Comparison of ENCODE assay signal across 12 cellular contexts in the genomic region with DNA sequence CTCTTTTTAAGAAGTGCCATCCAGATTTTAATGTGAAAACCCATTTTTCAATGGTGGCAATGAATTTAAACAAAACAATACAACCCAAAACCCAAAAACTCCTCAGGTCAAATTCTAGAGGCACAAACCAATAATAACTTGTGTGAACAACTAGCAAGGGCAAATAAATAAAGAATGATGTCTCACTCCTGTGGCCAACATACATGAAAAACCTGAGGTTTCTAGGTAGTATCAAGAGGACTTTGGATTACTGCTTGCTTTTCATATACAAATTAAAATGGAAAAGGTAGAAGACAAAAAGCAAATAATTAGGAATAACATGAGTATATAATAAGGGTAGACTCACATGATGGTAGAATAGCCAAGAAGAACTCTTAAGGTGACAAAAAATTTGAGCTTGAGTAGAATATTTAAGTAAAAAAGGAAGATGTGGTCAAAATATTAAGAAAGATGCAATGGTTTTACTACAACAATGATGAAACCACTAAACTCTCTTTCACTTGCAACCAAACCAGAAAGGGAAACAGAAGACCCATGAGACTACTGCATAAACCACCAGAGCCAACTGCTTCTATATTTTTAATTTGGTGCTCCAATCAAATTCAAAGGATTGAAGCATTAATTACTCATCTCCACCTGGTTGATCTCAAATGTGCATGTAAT. TPM values are rescaled to one million over a fixed set of nuclear protein-coding genes. Genes with fewer than 3 reads are reported as not detected.
DNase-seq lines count a peak whose midpoint lies in the region; ATAC-seq and TF ChIP-seq lines count a peak whose summit lies in the region.
"Had no signal": no experiment of that assay in that cellular context is flagged by ENCODE, and none has a peak within 500 bp of the region (broad histone marks: within the 10 kb centered on the region; RNA-seq: fewer than 3 reads in every experiment).

No MANE protein-coding gene starts in this region.

- no peaks in the 10 kb centered on the region for H3K27me3 ChIP-seq in transverse colon
- no peaks in the 10 kb centered on the region for H3K27me3 ChIP-seq in CD4-positive, alpha-beta memory T cell (ENCODE audit: insufficient read depth, low read length)
- H3K27me3 ChIP-seq: gastrocnemius medialis had no signal

- ATAC-seq in GM18519 (IDR thresholded peaks at IDR 0.05; ENCODE audit: low FRiP score, unreplicated experiment) = peak; percentile 75
- peak; percentile 92 for ATAC-seq in GM21619 (IDR thresholded peaks at IDR 0.05; ENCODE audit: unreplicated experiment)
- peak; percentile 81 for ATAC-seq in HG03439 (IDR thresholded peaks at IDR 0.05; ENCODE audit: unreplicated experiment)
- ATAC-seq in activated T-helper 17 cell treated with anti-CD3 and anti-CD28 coated beads, Interleukin-2, amount 50 U/mL, for 72 hours (replicated peaks) = peak; percentile 53
- ATAC-seq: gastrocnemius medialis; naive thymus-derived CD8-positive, alpha-beta T cell had no signal

- TF ChIP-seq CTCF in transverse colon (IDR thresholded peaks at IDR 0.05) (no peak), coronary artery (IDR thresholded peaks at IDR 0.05) (no peak)

- H3K4me3 Mint-ChIP-seq in activated T-helper 17 cell treated with anti-CD3 and anti-CD28 coated beads, Interleukin-2, amount 50 U/mL, for 72 hours = no peak overlapping the region
- no peak overlapping the region for H3K4me3 Mint-ChIP-seq in CD4-positive, alpha-beta memory T cell
- H3K4me3 Mint-ChIP-seq: naive thymus-derived CD8-positive, alpha-beta T cell had no signal

- TF ChIP-seq EP300 in transverse colon (IDR thresholded peaks at IDR 0.05; ENCODE audit: low read depth) = no peak

- POLR2A ChIA-PET in CD4-positive, alpha-beta memory T cell (lab: Charles Lee; ENCODE audit: partially characterized antibody) = no interaction called here

- TF ChIP-seq POLR2A in transverse colon (IDR thresholded peaks at IDR 0.05) = no peak

- no peaks in the 10 kb centered on the region for H3K9me3 Mint-ChIP-seq in activated T-helper 17 cell treated with anti-CD3 and anti-CD28 coated beads, Interleukin-2, amount 50 U/mL, for 72 hours
- no peaks in the 10 kb centered on the region for H3K9me3 Mint-ChIP-seq in CD4-positive, alpha-beta memory T cell
- H3K9me3 Mint-ChIP-seq: naive thymus-derived CD8-positive, alpha-beta T cell had no signal

- H3K27ac ChIP-seq in transverse colon (no peak overlapping the region), coronary artery (no peak overlapping the region)
- no peak overlapping the region for H3K27ac ChIP-seq in CD4-positive, alpha-beta memory T cell (ENCODE audit: low read depth, low read length)
- H3K27ac ChIP-seq: gastrocnemius medialis had no signal

- H3K4me1 Mint-ChIP-seq in activated T-helper 17 cell treated with anti-CD3 and anti-CD28 coated beads, Interleukin-2, amount 50 U/mL, for 72 hours = peaks cover 10% of the 10 kb centered on the region
- peaks cover 4 to 10% (median 8%) of the 10 kb centered on the region in 4 donors for H3K4me1 Mint-ChIP-seq in CD4-positive, alpha-beta memory T cell

- peaks cover 90% of the 10 kb centered on the region for H3K36me3 Mint-ChIP-seq in activated T-helper 17 cell treated with anti-CD3 and anti-CD28 coated beads, Interleukin-2, amount 50 U/mL, for 72 hours (ENCODE audit: low read depth)
- H3K36me3 Mint-ChIP-seq in CD4-positive, alpha-beta memory T cell = peaks cover 39 to 52% of the 10 kb centered on the region in 2 donors

- CTCF ChIA-PET in CD4-positive, alpha-beta memory T cell (lab: Charles Lee; ENCODE audit: partially characterized antibody) = no interaction called here

- in situ Hi-C loops in transverse colon (cut with MboI; ENCODE audit: low pct_ligation_motif_present in 1 of 4, low pct_unique_long_range_greater_than_20kb in 1 of 4, low sequenced_read_pairs in 3 of 4) = no loop called here

- H3K36me3 ChIP-seq in transverse colon = peaks cover 0 to 20% (median 7%) of the 10 kb centered on the region in 4 donors
- peaks cover 14% of the 10 kb centered on the region for H3K36me3 ChIP-seq in CD4-positive, alpha-beta memory T cell (ENCODE audit: insufficient read depth, low read length)

- H3K27me3 Mint-ChIP-seq in activated T-helper 17 cell treated with anti-CD3 and anti-CD28 coated beads, Interleukin-2, amount 50 U/mL, for 72 hours = no peaks in the 10 kb centered on the region
- no peaks in the 10 kb centered on the region for H3K27me3 Mint-ChIP-seq in CD4-positive, alpha-beta memory T cell
- H3K27me3 Mint-ChIP-seq: naive thymus-derived CD8-positive, alpha-beta T cell had no signal

- no peak for DNase-seq in transverse colon
- no peak for DNase-seq in kidney glomerular epithelial cell (lab: John Stamatoyannopoulos, UW)
- DNase-seq in CD4-positive, alpha-beta memory T cell = no peak
- DNase-seq in coronary artery (ENCODE audit: low spot score) = no peak
- DNase-seq: DMS79 treated with DMSO at 0.1 percent for 48 hours; gastrocnemius medialis; naive thymus-derived CD8-positive, alpha-beta T cell; NCI-H510A had no signal

- intact Hi-C loops in transverse colon (cut with DNase I; ENCODE audit: low total_unique reads) = no loop called here
- intact Hi-C loops in CD4-positive, alpha-beta memory T cell (cut with micrococcal nuclease) = no loop called here

- H3K4me1 ChIP-seq in transverse colon = no peaks in the 10 kb centered on the region
- no peaks in the 10 kb centered on the region for H3K4me1 ChIP-seq in CD4-positive, alpha-beta memory T cell (ENCODE audit: insufficient read depth, low read length)
- H3K4me1 ChIP-seq: gastrocnemius medialis had no signal

- no peak overlapping the region for H3K4me3 ChIP-seq in transverse colon
- no peak overlapping the region for H3K4me3 ChIP-seq in CD4-positive, alpha-beta memory T cell (ENCODE audit: low read length in 2 of 2)
- no peak overlapping the region for H3K4me3 ChIP-seq in coronary artery
- H3K4me3 ChIP-seq: gastrocnemius medialis had no signal

- H3K9me3 ChIP-seq in transverse colon = no peaks in the 10 kb centered on the region
- no peaks in the 10 kb centered on the region for H3K9me3 ChIP-seq in CD4-positive, alpha-beta memory T cell (ENCODE audit: control insufficient read depth in 1 of 2, low read length in 2 of 2)
- H3K9me3 ChIP-seq: gastrocnemius medialis had no signal

- H3K27ac Mint-ChIP-seq in activated T-helper 17 cell treated with anti-CD3 and anti-CD28 coated beads, Interleukin-2, amount 50 U/mL, for 72 hours = peak overlapping the region; percentile 70
- H3K27ac Mint-ChIP-seq in CD4-positive, alpha-beta memory T cell = peak overlapping the region in 1 of 7 donors; percentile 46

RNA-seq across cellular contexts. Expression of a gene that starts 53.5 kb away (rescaled TPM):
- 100 to 1,000 TPM; 170 to 262 TPM for total RNA-seq in activated T-helper 17 cell treated with anti-CD3 and anti-CD28 coated beads, Interleukin-2, amount 50 U/mL, for 72 hours
- 10 to 100 TPM; 20.5 to 42.3 (median 37.4) TPM for total RNA-seq in transverse colon
- 10 to 100 TPM; 84.9 to 90.1 TPM for total RNA-seq in CD4-positive, alpha-beta memory T cell
- 100 to 1,000 TPM; 109 to 230 TPM for polyA plus RNA-seq in CD4-positive, alpha-beta memory T cell

RNA-seq across cellular contexts. Expression of a gene that starts 55.7 kb away (rescaled TPM):
- 100 to 1,000 TPM; 163 to 245 TPM for total RNA-seq in activated T-helper 17 cell treated with anti-CD3 and anti-CD28 coated beads, Interleukin-2, amount 50 U/mL, for 72 hours
- total RNA-seq in transverse colon = 1 to 10 TPM in 3 of 4 donors, under 1 TPM in 1; 0.37 to 7.9 (median 3.7) TPM
- total RNA-seq in CD4-positive, alpha-beta memory T cell = 10 to 100 TPM; 31.2 to 32.7 TPM
- polyA plus RNA-seq in CD4-positive, alpha-beta memory T cell = 10 to 100 TPM; 16.1 to 19.0 TPM

Comparison
In these comparisons a context has a peak if more than half of its experiments do, and no peak if none do; other contexts are left out.
1. RNA of a gene that starts 55.7 kb away (total RNA-seq): 163 to 245 TPM in activated T-helper 17 cell treated with anti-CD3 and anti-CD28 coated beads, Interleukin-2, amount 50 U/mL, for 72 hours; 31.2 to 32.7 TPM in CD4-positive, alpha-beta memory T cell and 0.37 to 7.9 TPM in transverse colon; every median in the first group is over 4 times any median in the second.
2. Peak in every context shown above with its lines, with median percentiles within 50 percentile points of each other: ATAC-seq.